ENCODE assay signal across 7 cellular contexts in the genomic region with DNA sequence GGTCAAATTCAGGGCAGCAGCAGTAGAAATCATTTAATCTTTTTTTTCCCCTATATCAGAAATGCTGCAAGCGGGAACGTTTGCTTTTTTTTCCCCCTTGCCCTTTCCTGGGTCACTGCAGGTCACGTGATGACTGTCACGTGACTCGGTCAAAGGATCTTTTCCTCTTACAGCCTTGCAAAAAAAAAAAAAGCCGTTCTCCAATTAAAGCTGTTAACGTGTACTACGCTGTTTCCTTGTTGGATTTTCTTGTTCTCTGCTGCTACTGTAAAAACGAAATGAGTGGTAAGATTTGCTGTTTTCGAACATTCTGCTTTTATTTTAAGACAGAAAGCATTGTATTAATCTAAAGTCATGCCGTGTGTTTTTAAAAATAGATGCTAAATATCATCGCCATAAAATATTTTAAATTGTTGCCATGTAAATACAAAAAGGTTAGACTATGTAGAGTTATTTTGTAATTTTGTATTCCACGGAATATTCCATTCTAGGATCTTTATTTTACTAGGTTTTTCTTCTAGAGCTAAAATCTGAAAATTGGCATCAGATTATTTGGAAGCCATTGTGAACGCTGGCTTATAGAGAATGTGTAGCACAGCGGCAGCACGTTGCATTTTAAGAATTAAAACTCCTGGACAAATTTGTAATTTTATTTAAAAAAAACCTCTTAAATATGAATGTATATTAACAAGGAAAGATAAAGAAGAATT.
DNase-seq lines count a peak whose midpoint lies in the region; ATAC-seq, FAIRE-seq and TF ChIP-seq lines count a peak whose summit lies in the region.

No MANE protein-coding gene starts in this region.

- H3K79me2 ChIP-seq in OCI-LY7 (ENCODE audit: insufficient read depth, low read depth, low read length) = peaks cover 26% of the 10 kb centered on the region; the same call in 1 of the 2 replicates

- H3K27me3 ChIP-seq in muscle layer of colon (ENCODE audit: control insufficient read depth in 1 of 2, insufficient read depth in 2 of 2, low read length in 2 of 2) = no peaks in the 10 kb centered on the region

- intact Hi-C loops in OCI-LY7 (cut with micrococcal nuclease; ENCODE audit: unreplicated experiment) = loop anchor here (5.0 kb wide), 1 partner anchor 133 kb away; the partner anchor contains the start of gene FNDC3A

- 0 out of 2 replicates have a peak, but pooled peaks cover 5% of the 10 kb centered on the region for H3K9me2 ChIP-seq in OCI-LY7 (ENCODE audit: insufficient read depth, low read length)

- H3K4me1 ChIP-seq in OCI-LY7 (ENCODE audit: insufficient read depth, low read length, poor library complexity, severe bottlenecking) (peaks cover 20% of the 10 kb centered on the region), muscle layer of colon (ENCODE audit: insufficient read depth, low read length) (peaks cover 29% of the 10 kb centered on the region)

- H4K20me1 ChIP-seq in OCI-LY7 (ENCODE audit: insufficient read depth, low read length) = no peaks in the 10 kb centered on the region

- ATAC-seq in GM18517 (IDR thresholded peaks at IDR 0.05; ENCODE audit: unreplicated experiment) (peak; percentile 69), esophagus mucosa (peak; percentile 77)

- H3K9me3 ChIP-seq in OCI-LY7 (ENCODE audit: low read length) (no peaks in the 10 kb centered on the region), muscle layer of colon (ENCODE audit: low read length) (no peaks in the 10 kb centered on the region)

- H3K4me2 ChIP-seq in OCI-LY7 (ENCODE audit: low read length) = peak overlapping the region; percentile 82

- H3K27ac ChIP-seq in OCI-LY7 (ENCODE audit: low read depth, low read length, poor library complexity, severe bottlenecking) (peak overlapping the region; percentile 19), muscle layer of colon (ENCODE audit: low read depth, low read length) (peak overlapping the region; percentile 45)

- POLR2A ChIA-PET in OCI-LY7 (lab: Charles Lee) = interaction anchor here (0.9 to 2.5 kb wide), 8 partner anchors 8 to 135 kb away, joined by 3 to 5 read pairs (median 3); no protein-coding TSS in a partner anchor

- BruUV-seq in OCI-LY7 (replicated peaks; lab: Mats Ljungman, UMichigan) = TSS peak; percentile 85

- TF ChIP-seq CTCF in OCI-LY7 (conservative IDR thresholded peaks at IDR 0.05; ENCODE audit: low read length) = no peak

- H3K4me3 ChIP-seq in OCI-LY7 (ENCODE audit: low read depth, low read length, poor library complexity, severe bottlenecking) (peak overlapping the region; percentile 80), muscle layer of colon (ENCODE audit: low read depth in 1 of 2, low read length in 2 of 2) (peak overlapping the region; percentile 50 to 71)

- H3K36me3 ChIP-seq in OCI-LY7 (ENCODE audit: insufficient read depth, low read length) (peaks cover 3% of the 10 kb centered on the region), muscle layer of colon (ENCODE audit: insufficient read depth, low read length) (no peaks in the 10 kb centered on the region)

- H3K9ac ChIP-seq in muscle layer of colon (ENCODE audit: low read length) = peak overlapping the region; percentile 60

- CTCF ChIA-PET in OCI-LY7 (lab: Charles Lee; ENCODE audit: unreplicated experiment) = no interaction called here

- DNase-seq in HTR-8/SVneo (ENCODE audit: insufficient read length, low spot score) = peak; percentile 47
- DNase-seq in OCI-LY7 (ENCODE audit: low spot score) = peak; percentile 92
- DNase-seq in activated T-cell treated with anti-CD3 and anti-CD28 coated beads for 48 hours (ENCODE audit: low read depth) = peak; percentile 65
- DNase-seq in stimulated activated CD8-positive, alpha-beta memory T cell treated with anti-CD3 and anti-CD28 coated beads, Interleukin-4, amount 100 ng/mL, for 4 hours (ENCODE audit: low read depth in 2 of 2, low spot score in 1 of 2) = peak; percentile 31 to 37

- peak overlapping the region; percentile 98 for H2AFZ ChIP-seq in OCI-LY7 (ENCODE audit: low read length)

- FAIRE-seq in HTR-8/SVneo (lab: Jason Lieb, UNC) = no peak

Comparison
In these comparisons a context has a peak if more than half of its experiments do, and no peak if none do; other contexts are left out.
1. Peak in every context shown above with its lines: DNase-seq, ATAC-seq, H3K4me3 ChIP-seq and H3K27ac ChIP-seq.
2. DNase-seq: peak in every context shown above with its lines; median percentile 92 in OCI-LY7; 65 in activated T-cell treated with anti-CD3 and anti-CD28 coated beads for 48 hours; 47 in HTR-8/SVneo; 34 in stimulated activated CD8-positive, alpha-beta memory T cell treated with anti-CD3 and anti-CD28 coated beads, Interleukin-4, amount 100 ng/mL, for 4 hours.